8 cellular contexts compared by ENCODE assay signal in genomic region chr9:137223078-137224040, GRCh38. TPM values are rescaled to one million over a fixed set of nuclear protein-coding genes. Genes with fewer than 3 reads are reported as not detected.
DNase-seq lines count a peak whose midpoint lies in the region; ATAC-seq and TF ChIP-seq lines count a peak whose summit lies in the region.

No MANE protein-coding gene starts in this region.

- 3% methylated on average over 11 of the region's 68 CpGs for WGBS in mammary epithelial cell (ENCODE audit: low coverage, missing lambda C conversion rate)

- peaks cover 58% of the 10 kb centered on the region for H3K4me1 ChIP-seq in mammary epithelial cell (ENCODE audit: insufficient read depth, low read length)

- CTCF ChIA-PET in AG04449 (lab: Yijun Ruan, JAX) (interaction anchor here (1.0 to 6.6 kb wide), 9 partner anchors 13 to 176 kb away, joined by 3 to 139 read pairs (median 4); partner anchors contain the start of genes ANAPC2, NPDC1, SAPCD2 and SSNA1), mammary epithelial cell (lab: Charles Lee; ENCODE audit: low non-redundant PET) (interaction anchor here (1.0 to 1.5 kb wide), 2 partner anchors 13 to 34 kb away, joined by 12 to 18 read pairs; partner anchors contain the start of gene SSNA1)

- H3K9me3 ChIP-seq in mammary epithelial cell (replicated peaks; ENCODE audit: insufficient read depth, low read length): no peaks in the 10 kb centered on the region

- H3K4me2 ChIP-seq in mammary epithelial cell (ENCODE audit: insufficient read depth, low read depth, low read length): peak overlapping the region; percentile 95

- peak overlapping the region; percentile 97 for H3K27ac ChIP-seq in VCaP
- H3K27ac ChIP-seq in mammary epithelial cell (ENCODE audit: insufficient read depth, low read depth, low read length): peak overlapping the region; percentile 59
- H3K27ac ChIP-seq in skin epidermis: peak overlapping the region; percentile 56 to 97 (median 92)

- H3K4me3 ChIP-seq in AG04449 (ENCODE audit: low read depth, low read length): peak overlapping the region; percentile 87
- peak overlapping the region; percentile 65 to 74 (median 67) for H3K4me3 ChIP-seq in mammary epithelial cell (replicated peaks in 1 of 3; ENCODE audit: insufficient read depth in 1 of 3, low read depth in 2 of 3, low read length in 3 of 3)
- H3K4me3 ChIP-seq in skin epidermis: peak overlapping the region; percentile 51 to 69 (median 60)

- DNase-seq in AG04449 (ENCODE audit: low read depth, low spot score) (peak; percentile 80), NCI-H2196 (lab: John Stamatoyannopoulos, UW; ENCODE audit: unreplicated experiment) (peak; percentile 97), mammary epithelial cell (peak; percentile 96), iPS-NIHi11 (ENCODE audit: low spot score) (peak; percentile 91)

- in situ Hi-C loops in mammary epithelial cell (cut with MboI; ENCODE audit: low sequenced_read_pairs in 2 of 2): loop anchor here in 1 of 2 donors (10.0 kb wide), 1 partner anchor 99 kb away; no protein-coding TSS in a partner anchor

- peak overlapping the region; percentile 88 for H2AFZ ChIP-seq in mammary epithelial cell (ENCODE audit: low read depth, low read length)

- H3K27me3 ChIP-seq in mammary epithelial cell (ENCODE audit: insufficient read depth, low read length): no peaks in the 10 kb centered on the region

- POLR2A ChIA-PET in AG04449 (lab: Yijun Ruan, JAX): interaction anchor here (0.6 to 3.1 kb wide), 13 partner anchors 9 to 108 kb away, joined by 3 to 19 read pairs (median 3); partner anchors contain the start of genes DPP7, NDOR1, TMEM203 and TUBB4B

- H3K79me2 ChIP-seq in mammary epithelial cell (ENCODE audit: insufficient read depth, low read length): peaks cover 2% of the 10 kb centered on the region

- no peaks in the 10 kb centered on the region for H4K20me1 ChIP-seq in mammary epithelial cell (ENCODE audit: insufficient read depth, low read length)

- dilution Hi-C loops in mammary epithelial cell (cut with HindIII; ENCODE audit: low sequenced_read_pairs): loop anchor here (5.0 kb wide), 2 partner anchors 44 to 46 kb away; no protein-coding TSS in a partner anchor

- H3K9ac ChIP-seq in mammary epithelial cell (ENCODE audit: insufficient read depth, low read length): peak overlapping the region; percentile 65

- BruUV-seq in mammary epithelial cell (replicated peaks; lab: Mats Ljungman, UMichigan): no TSS peak

- TF ChIP-seq CTCF in AG04449 (IDR thresholded peaks at IDR 0.05; ENCODE audit: insufficient read depth, low read length, missing control alignments) (no peak), VCaP (conservative IDR thresholded peaks at IDR 0.05) (no peak), mammary epithelial cell (conservative IDR thresholded peaks at IDR 0.05 in 1 of 2, IDR thresholded peaks at IDR 0.05 in 1 of 2; ENCODE audit: extremely low read depth in 1 of 2, insufficient read depth in 1 of 2, low read depth in 1 of 2, low read length in 2 of 2) (no peak)

- intact Hi-C loops in mammary epithelial cell (cut with micrococcal nuclease): loop anchor here (1.0 kb wide), 1 partner anchor 18 kb away; the partner anchor contains the start of genes NDOR1 and TMEM203

- ATAC-seq in GM18873 (IDR thresholded peaks at IDR 0.05; ENCODE audit: low FRiP score, unreplicated experiment) (peak; percentile 64), HG03135 (IDR thresholded peaks at IDR 0.05; ENCODE audit: unreplicated experiment) (peak; percentile 68)

- no peaks in the 10 kb centered on the region for H3K36me3 ChIP-seq in mammary epithelial cell (ENCODE audit: insufficient read depth, low read length)

RNA-seq across cellular contexts. Expression of gene RNF208, which starts 1.3 kb away (rescaled TPM):
- total RNA-seq in mammary epithelial cell: 1 to 10 TPM in 1 of 2 donors, not detected in 1; 1.0 TPM
- polyA plus RNA-seq in mammary epithelial cell: 0.10 TPM
- polyA minus RNA-seq in mammary epithelial cell: not detected

RNA-seq across cellular contexts. Expression of gene CYSRT1, which starts 1.6 kb away (rescaled TPM):
- total RNA-seq in mammary epithelial cell: 1 to 10 TPM; 1.3 to 2.2 TPM
- polyA plus RNA-seq in mammary epithelial cell: 2.7 TPM
- not detected for polyA minus RNA-seq in mammary epithelial cell

RNA-seq across cellular contexts. Expression of gene RNF224, which starts 3.9 kb away (rescaled TPM):
- under 1 TPM in 1 of 2 donors, not detected in 1; 0.28 TPM for total RNA-seq in mammary epithelial cell
- 0.02 TPM for polyA plus RNA-seq in mammary epithelial cell
- not detected for polyA minus RNA-seq in mammary epithelial cell

RNA-seq across cellular contexts. Expression of gene SLC34A3, which starts 7.3 kb away (rescaled TPM):
- total RNA-seq in mammary epithelial cell: not detected
- not detected for polyA plus RNA-seq in mammary epithelial cell
- polyA minus RNA-seq in mammary epithelial cell: not detected

RNA-seq across cellular contexts. Expression of gene TUBB4B, which starts 17.7 kb away (rescaled TPM):
- total RNA-seq in mammary epithelial cell: 100 to 1,000 TPM; 177 to 464 TPM
- 853 TPM for polyA plus RNA-seq in mammary epithelial cell
- polyA minus RNA-seq in mammary epithelial cell: 613 TPM

Comparison
In these comparisons a context has a peak if more than half of its experiments do, and no peak if none do; other contexts are left out.
1. Peak in every context shown above with its lines: DNase-seq, ATAC-seq, H3K4me3 ChIP-seq and H3K27ac ChIP-seq.